In the genomic region with DNA sequence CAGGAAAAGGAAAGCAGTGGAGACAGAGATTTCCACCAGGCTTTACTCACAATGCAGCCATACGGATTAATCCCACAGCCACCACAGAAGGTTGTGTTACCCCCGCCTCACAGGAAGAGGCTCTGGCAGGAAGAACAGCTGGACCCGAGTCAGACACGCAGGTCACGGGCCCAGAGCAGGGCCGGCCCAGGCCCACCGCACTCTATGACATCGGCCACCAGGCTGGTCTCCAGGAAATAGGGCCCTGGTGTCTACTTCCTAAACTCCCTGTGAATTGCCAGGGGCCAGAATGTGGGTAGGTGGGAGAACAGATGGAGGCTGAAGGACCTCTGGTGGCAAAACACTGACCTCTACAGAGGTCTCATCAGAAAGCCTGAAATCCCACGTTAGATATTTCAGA, we compare ENCODE assay signal across 12 cellular contexts. TPM values are rescaled to one million over a fixed set of nuclear protein-coding genes. Genes with fewer than 3 reads are reported as not detected.
DNase-seq lines count a peak whose midpoint lies in the region; ATAC-seq and TF ChIP-seq lines count a peak whose summit lies in the region.
"Had no signal": no experiment of that assay in that cellular context is flagged by ENCODE, and none has a peak within 500 bp of the region (broad histone marks: within the 10 kb centered on the region; RNA-seq: fewer than 3 reads in every experiment).

No MANE protein-coding gene starts in this region.

- no peaks in the 10 kb centered on the region for H3K9me3 Mint-ChIP-seq in HFFc6
- H3K9me3 Mint-ChIP-seq: stimulated activated naive CD8-positive, alpha-beta T cell treated with anti-CD3 and anti-CD28 coated beads, Interleukin-15, Interleukin-2, amounts not matched to agents 100 ng/mL and 50 ng/mL, for 24 hours had no signal

- H3K36me3 ChIP-seq in left lung (peaks cover 0 to 48% of the 10 kb centered on the region in 2 donors), spleen (peaks cover 2 to 49% (median 35%) of the 10 kb centered on the region in 6 donors)

- H3K4me1 ChIP-seq in left lung = peaks cover 21 to 48% of the 10 kb centered on the region in 2 donors
- H3K4me1 ChIP-seq in spleen = peaks cover 25 to 78% (median 65%) of the 10 kb centered on the region in 6 donors

- TF ChIP-seq POLR2A in spleen (IDR thresholded peaks at IDR 0.05) = no peak

- ATAC-seq in left lung (no peak), HG02870 (IDR thresholded peaks at IDR 0.05; ENCODE audit: unreplicated experiment) (no peak)
- ATAC-seq: mucosa of descending colon had no signal

- H3K4me1 Mint-ChIP-seq in HFFc6 (ENCODE audit: low read depth) = peaks cover 61% of the 10 kb centered on the region

- peak overlapping the region; percentile 93 for H3K27ac Mint-ChIP-seq in HFFc6

- H3K27ac ChIP-seq in left lung (peak overlapping the region; percentile 61 to 81), spleen (peak overlapping the region; percentile 7 to 77 (median 65))

- H3K4me3 Mint-ChIP-seq in HFFc6 = peak overlapping the region; percentile 80; the same call in 1 of the 2 replicates
- H3K4me3 Mint-ChIP-seq: stimulated activated naive CD8-positive, alpha-beta T cell treated with anti-CD3 and anti-CD28 coated beads, Interleukin-15, Interleukin-2, amounts not matched to agents 100 ng/mL and 50 ng/mL, for 24 hours had no signal

- H3K27me3 ChIP-seq in left lung (no peaks in the 10 kb centered on the region), spleen (replicated peaks in 1 of 7) (no peaks in the 10 kb centered on the region)

- H3K9me3 ChIP-seq in left lung (no peaks in the 10 kb centered on the region), spleen (no peaks in the 10 kb centered on the region)
- H3K9me3 ChIP-seq: mucosa of descending colon had no signal

- TF ChIP-seq CTCF in HFFc6 (IDR thresholded peaks at IDR 0.05) (no peak), left lung (IDR thresholded peaks at IDR 0.05) (no peak), spleen (IDR thresholded peaks at IDR 0.05 in 8 of 11, conservative IDR thresholded peaks at IDR 0.05 in 3 of 11) (no peak)

- WGBS in spleen, 5 donors = 26 to 41% (median 30%) methylated on average over 6 to 9 of the region's 9 CpGs

- H3K4me3 ChIP-seq in left lung (no peak overlapping the region), spleen (no peak overlapping the region)
- H3K4me3 ChIP-seq: mucosa of descending colon had no signal

- peaks cover 4% of the 10 kb centered on the region; the same call in 1 of the 2 replicates for H3K36me3 Mint-ChIP-seq in HFFc6 (ENCODE audit: low read depth)

- DNase-seq in HFFc6 (no peak), left lung (no peak), spleen (peak; percentile 72), DMS114 treated with DMSO at 0.1 percent for 48 hours (lab: John Stamatoyannopoulos, UW; ENCODE audit: unreplicated experiment) (no peak), NCI-H526 treated with DMSO at 0.1 percent for 48 hours (lab: John Stamatoyannopoulos, UW) (no peak), COR-L47 (lab: John Stamatoyannopoulos, UW) (no peak)
- peak; percentile 47 for DNase-seq in activated CD8-positive, alpha-beta memory T cell treated with anti-CD3 and anti-CD28 coated beads, Interleukin-2, amount 50 U/mL, for 48 hours
- DNase-seq: activated CD4-positive, CD25-positive, alpha-beta regulatory T cell; mucosa of descending colon; NCI-H2107 had no signal

- intact Hi-C loops in left lung (cut with DNase I) = loop anchor here in 1 of 2 donors (5.0 kb wide), 1 partner anchor 75 kb away; the partner anchor contains the start of gene ZFP62
- intact Hi-C loops in spleen (cut with DNase I; ENCODE audit: low total_unique reads) = loop anchor here (5.0 kb wide), 1 partner anchor 75 kb away; the partner anchor contains the start of gene ZFP62

- peaks cover 8% of the 10 kb centered on the region for H3K27me3 Mint-ChIP-seq in HFFc6 (ENCODE audit: insufficient read depth)
- H3K27me3 Mint-ChIP-seq: stimulated activated naive CD8-positive, alpha-beta T cell treated with anti-CD3 and anti-CD28 coated beads, Interleukin-15, Interleukin-2, amounts not matched to agents 100 ng/mL and 50 ng/mL, for 24 hours had no signal

RNA-seq across cellular contexts. Expression of gene MGAT1, which starts 15.6 kb away (rescaled TPM):
- total RNA-seq in HFFc6 (2021; fragmentation: NEBNext Ultra II Directional; extraction: Animal tissue kit (Norgen Biotek cat#: 25700)) = 100 to 1,000 TPM; 188 to 220 (median 206) TPM
- 100 to 1,000 TPM; 160 to 263 TPM for total RNA-seq in left lung
- 100 to 1,000 TPM; 182 to 270 (median 252) TPM for total RNA-seq in spleen
- polyA plus RNA-seq in spleen = 100 to 1,000 TPM in 1 of 3 donors, 10 to 100 TPM in 2; 61.2 to 164 (median 74.9) TPM

RNA-seq across cellular contexts. Expression of gene OR2Y1, which starts 47.2 kb away (rescaled TPM):
- not detected for total RNA-seq in HFFc6 (2021; fragmentation: NEBNext Ultra II Directional; extraction: Animal tissue kit (Norgen Biotek cat#: 25700))
- total RNA-seq in left lung = not detected
- not detected for total RNA-seq in spleen
- polyA plus RNA-seq in spleen = not detected
- total RNA-seq: mucosa of descending colon had no signal

Comparison
In these comparisons a context has a peak if more than half of its experiments do, and no peak if none do; other contexts are left out.
1. DNase-seq: peak in activated CD8-positive, alpha-beta memory T cell treated with anti-CD3 and anti-CD28 coated beads, Interleukin-2, amount 50 U/mL, for 48 hours (single experiment) and spleen (single experiment); none in HFFc6 (single experiment), left lung (0 of 2), DMS114 treated with DMSO at 0.1 percent for 48 hours (single experiment), NCI-H526 treated with DMSO at 0.1 percent for 48 hours (single experiment) and COR-L47 (single experiment).